In the genomic region with DNA sequence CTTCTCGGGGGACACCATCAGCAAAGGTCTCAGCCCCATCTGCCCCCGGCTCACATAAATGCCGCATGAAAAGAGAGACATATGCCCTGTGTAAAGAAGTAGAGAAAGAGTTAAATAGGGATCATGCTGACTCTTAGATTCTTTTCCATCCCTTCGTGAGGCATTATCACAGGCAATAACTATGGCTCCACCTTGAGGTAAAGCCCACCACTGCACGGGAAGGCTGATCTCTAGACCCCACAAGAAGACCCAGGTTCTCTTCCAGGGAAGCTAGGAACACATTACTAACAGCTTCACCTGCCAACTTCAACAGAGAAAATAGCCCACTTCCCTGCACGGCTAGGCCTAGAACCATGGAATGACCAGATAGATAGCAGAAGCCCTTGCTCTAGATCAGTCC, we compare ENCODE assay signal across 13 cellular contexts. TPM values are rescaled to one million over a fixed set of nuclear protein-coding genes. Genes with fewer than 3 reads are reported as not detected.
DNase-seq lines count a peak whose midpoint lies in the region; ATAC-seq and TF ChIP-seq lines count a peak whose summit lies in the region.
"Had no signal": no experiment of that assay in that cellular context is flagged by ENCODE, and none has a peak within 500 bp of the region (broad histone marks: within the 10 kb centered on the region; RNA-seq: fewer than 3 reads in every experiment).

No MANE protein-coding gene starts in this region.

- peaks cover 29% of the 10 kb centered on the region for H3K79me2 ChIP-seq in SK-N-SH (ENCODE audit: insufficient read depth)

- POLR2A ChIA-PET in A673 (lab: Charles Lee; ENCODE audit: low non-redundant PET) (no interaction called here), SK-N-SH (lab: Yijun Ruan, JAX) (no interaction called here)

- ATAC-seq in GM21723 (IDR thresholded peaks at IDR 0.05; ENCODE audit: unreplicated experiment) = no peak
- ATAC-seq: stimulated activated naive CD8-positive, alpha-beta T cell treated with anti-CD3 and anti-CD28 coated beads, Interleukin-15, amount 100 ng/mL, for 72 hours had no signal

- H3K27ac ChIP-seq in A673 (ENCODE audit: low read depth, low read length, poor library complexity, severe bottlenecking) (no peak overlapping the region), SK-N-SH (ENCODE audit: low read depth in 2 of 2, low read length in 1 of 2) (no peak overlapping the region), suprapubic skin (no peak overlapping the region)

- no peaks in the 10 kb centered on the region for H4K20me1 ChIP-seq in SK-N-SH (ENCODE audit: insufficient read depth)

- H3K36me3 Mint-ChIP-seq in glutamatergic neuron (ENCODE audit: unreplicated experiment) = peaks cover 5% of the 10 kb centered on the region

- TF ChIP-seq RAD21 in SK-N-SH (IDR thresholded peaks at IDR 0.05; ENCODE audit: low read length) = no peak

- peak overlapping the region; percentile 52 for H3K27ac Mint-ChIP-seq in glutamatergic neuron (ENCODE audit: unreplicated experiment)
- H3K27ac Mint-ChIP-seq: CD4-positive, CD25-positive, alpha-beta regulatory T cell; stimulated activated naive CD8-positive, alpha-beta T cell treated with anti-CD3 and anti-CD28 coated beads, Interleukin-15, amount 100 ng/mL, for 72 hours had no signal

- H2AFZ ChIP-seq in SK-N-SH (ENCODE audit: low read depth) = no peak overlapping the region

- intact Hi-C loops in A673 (cut with micrococcal nuclease; ENCODE audit: unreplicated experiment) = no loop called here

- H3K27me3 ChIP-seq in A673 (replicated peaks; ENCODE audit: insufficient read depth, low read depth, low read length, poor library complexity) = no peaks in the 10 kb centered on the region
- H3K27me3 ChIP-seq in SK-N-SH (ENCODE audit: insufficient read depth) = no peaks in the 10 kb centered on the region
- H3K27me3 ChIP-seq in suprapubic skin = no peaks in the 10 kb centered on the region

- H3K36me3 ChIP-seq in A673 (ENCODE audit: insufficient read depth, low read length, poor library complexity, severe bottlenecking) (peaks cover 85% of the 10 kb centered on the region), SK-N-SH (replicated peaks in 1 of 2; ENCODE audit: control insufficient read depth in 1 of 2, insufficient read depth in 2 of 2, low read length in 1 of 2) (peaks cover 67 to 82% of the 10 kb centered on the region in 2 experiments), suprapubic skin (peaks cover 99% of the 10 kb centered on the region)

- CTCF ChIA-PET in A673 (lab: Charles Lee) (no interaction called here), SK-N-SH (lab: Yijun Ruan, JAX) (interaction anchor here (0.5 to 2.8 kb wide), 5 partner anchors 12 to 112 kb away, joined by 3 to 13 read pairs (median 4); a partner anchor contains a TSS)

- H3K4me2 ChIP-seq in SK-N-SH = no peak overlapping the region

- no peaks in the 10 kb centered on the region for H3K9me3 ChIP-seq in A673 (ENCODE audit: low read depth, low read length, poor library complexity, severe bottlenecking)
- H3K9me3 ChIP-seq in SK-N-SH = no peaks in the 10 kb centered on the region
- no peaks in the 10 kb centered on the region for H3K9me3 ChIP-seq in suprapubic skin

- TF ChIP-seq CTCF in A673 (conservative IDR thresholded peaks at IDR 0.05; ENCODE audit: low read depth, low read length) = peak; percentile 43
- TF ChIP-seq CTCF in GM12872 (IDR thresholded peaks at IDR 0.05; ENCODE audit: insufficient read depth, low read depth, low read length) = peak; percentile 36; the same call in 2 of the 3 replicates
- TF ChIP-seq CTCF in SK-N-SH (IDR thresholded peaks at IDR 0.05) = peak; percentile 33
- no peak for TF ChIP-seq CTCF in glutamatergic neuron (IDR thresholded peaks at IDR 0.05; ENCODE audit: partially characterized antibody, unreplicated experiment)
- no peak for TF ChIP-seq CTCF in suprapubic skin (IDR thresholded peaks at IDR 0.05)

- TF ChIP-seq EP300 in SK-N-SH (IDR thresholded peaks at IDR 0.05; ENCODE audit: borderline replicate concordance in 1 of 2, low read depth in 1 of 2, low read length in 1 of 2) (no peak), suprapubic skin (IDR thresholded peaks at IDR 0.05) (no peak)

- H3K4me1 Mint-ChIP-seq in glutamatergic neuron (ENCODE audit: low read depth, unreplicated experiment) = no peaks in the 10 kb centered on the region

- peaks cover 8% of the 10 kb centered on the region for H3F3A ChIP-seq in SK-N-SH (replicated peaks; ENCODE audit: insufficient read depth)

- no peak overlapping the region for H3K4me3 Mint-ChIP-seq in glutamatergic neuron (ENCODE audit: unreplicated experiment)
- H3K4me3 Mint-ChIP-seq: CD4-positive, CD25-positive, alpha-beta regulatory T cell; stimulated activated naive CD8-positive, alpha-beta T cell treated with anti-CD3 and anti-CD28 coated beads, Interleukin-15, amount 100 ng/mL, for 72 hours had no signal

- H3K4me3 ChIP-seq in A673 (ENCODE audit: low read depth, low read length, poor library complexity, severe bottlenecking) = no peak overlapping the region
- no peak overlapping the region for H3K4me3 ChIP-seq in SK-N-SH (ENCODE audit: low read depth in 2 of 2, low read length in 1 of 2)
- no peak overlapping the region for H3K4me3 ChIP-seq in suprapubic skin

- no peaks in the 10 kb centered on the region for H3K4me1 ChIP-seq in A673 (ENCODE audit: insufficient read depth, low read length, poor library complexity, severe bottlenecking)
- no peaks in the 10 kb centered on the region for H3K4me1 ChIP-seq in SK-N-SH (ENCODE audit: control insufficient read depth in 1 of 2, insufficient read depth in 2 of 2, low read depth in 1 of 2, low read length in 1 of 2)
- no peaks in the 10 kb centered on the region for H3K4me1 ChIP-seq in suprapubic skin

- 85% methylated on average over 6 of the region's 6 CpGs for WGBS in SK-N-SH (ENCODE audit: low lambda C conversion rate)
- 76% methylated on average over 6 of the region's 6 CpGs for WGBS in suprapubic skin

- TF ChIP-seq POLR2A in suprapubic skin (IDR thresholded peaks at IDR 0.05) = no peak

- H3K27me3 Mint-ChIP-seq in glutamatergic neuron (ENCODE audit: unreplicated experiment) = peaks cover 8% of the 10 kb centered on the region
- H3K27me3 Mint-ChIP-seq: CD4-positive, CD25-positive, alpha-beta regulatory T cell; stimulated activated naive CD8-positive, alpha-beta T cell treated with anti-CD3 and anti-CD28 coated beads, Interleukin-15, amount 100 ng/mL, for 72 hours had no signal

- no peaks in the 10 kb centered on the region for H3K9me2 ChIP-seq in SK-N-SH

- peaks cover 4% of the 10 kb centered on the region for H3K9me3 Mint-ChIP-seq in glutamatergic neuron (ENCODE audit: unreplicated experiment)
- H3K9me3 Mint-ChIP-seq: stimulated activated naive CD8-positive, alpha-beta T cell treated with anti-CD3 and anti-CD28 coated beads, Interleukin-15, amount 100 ng/mL, for 72 hours had no signal

- BruUV-seq in A673 (replicated peaks; lab: Mats Ljungman, UMichigan) = no TSS peak

- H3K9ac ChIP-seq in SK-N-SH = no peak overlapping the region

- DNase-seq in A673 (ENCODE audit: low spot score) (peak; percentile 17), SK-N-SH (peak; percentile 39), glutamatergic neuron (peak; percentile 40), GDM1 (lab: John Stamatoyannopoulos, UW) (no peak), suprapubic skin (ENCODE audit: low spot score in 2 of 2) (no peak), NCI-H524 (lab: John Stamatoyannopoulos, UW) (no peak)
- DNase-seq: CD4-positive, CD25-positive, alpha-beta regulatory T cell; midbrain; retina; stimulated activated CD4-positive, alpha-beta T cell treated with anti-CD3 and anti-CD28 coated beads, Interleukin-4, amount 100 ng/mL, for 24 hours; stimulated activated naive CD8-positive, alpha-beta T cell treated with anti-CD3 and anti-CD28 coated beads, Interleukin-15, amount 100 ng/mL, for 72 hours had no signal

TF ChIP-seq in SK-N-SH, 30 proteins besides CTCF, POLR2A, EP300 and RAD21 (continues in another document):
- TF ChIP-seq, protein P1, sequence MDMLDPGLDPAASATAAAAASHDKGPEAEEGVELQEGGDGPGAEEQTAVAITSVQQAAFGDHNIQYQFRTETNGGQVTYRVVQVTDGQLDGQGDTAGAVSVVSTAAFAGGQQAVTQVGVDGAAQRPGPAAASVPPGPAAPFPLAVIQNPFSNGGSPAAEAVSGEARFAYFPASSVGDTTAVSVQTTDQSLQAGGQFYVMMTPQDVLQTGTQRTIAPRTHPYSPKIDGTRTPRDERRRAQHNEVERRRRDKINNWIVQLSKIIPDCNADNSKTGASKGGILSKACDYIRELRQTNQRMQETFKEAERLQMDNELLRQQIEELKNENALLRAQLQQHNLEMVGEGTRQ (IDR thresholded peaks at IDR 0.05; ENCODE audit: borderline replicate concordance, low read depth, low read length) = no peak
- TF ChIP-seq, protein P2, sequence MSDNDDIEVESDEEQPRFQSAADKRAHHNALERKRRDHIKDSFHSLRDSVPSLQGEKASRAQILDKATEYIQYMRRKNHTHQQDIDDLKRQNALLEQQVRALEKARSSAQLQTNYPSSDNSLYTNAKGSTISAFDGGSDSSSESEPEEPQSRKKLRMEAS (IDR thresholded peaks at IDR 0.05; ENCODE audit: low read depth) = no peak

RNA-seq across cellular contexts. Expression of a gene that starts 14.1 kb away (rescaled TPM):
- total RNA-seq in A673 (2021) (131 and 177 TPM in 2 replicates), glutamatergic neuron (ENCODE audit: unreplicated experiment) (53.5 TPM), suprapubic skin (10 to 100 TPM; 34.6 to 62.2 (median 42.3) TPM)
- polyA plus RNA-seq in SK-N-SH (2012; rRNA removed) = 64.5 and 76.2 TPM in 2 replicates
- 45.2 and 46.3 TPM in 2 replicates for polyA plus RNA-seq in SK-N-SH (2012; cell fraction: cytosol; rRNA removed)
- 283 and 315 TPM in 2 replicates for polyA plus RNA-seq in SK-N-SH (2012; cell fraction: nucleus; rRNA removed)

RNA-seq across cellular contexts. Expression of a gene that starts 25.0 kb away (rescaled TPM):
- total RNA-seq in A673 (2021) (281 and 296 TPM in 2 replicates), glutamatergic neuron (ENCODE audit: unreplicated experiment) (957 TPM), suprapubic skin (100 to 1,000 TPM; 191 to 258 (median 206) TPM)
- 85.5 and 90.5 TPM in 2 replicates for polyA plus RNA-seq in SK-N-SH (2012; rRNA removed)
- 63.2 and 74.4 TPM in 2 replicates for polyA plus RNA-seq in SK-N-SH (2012; cell fraction: cytosol; rRNA removed)
- polyA plus RNA-seq in SK-N-SH (2012; cell fraction: nucleus; rRNA removed) = 200 and 254 TPM in 2 replicates

RNA-seq across cellular contexts. Expression of a gene that starts 26.4 kb away (rescaled TPM):
- total RNA-seq in A673 (2021) = 16.0 and 16.9 TPM in 2 replicates
- 50.1 and 50.6 TPM in 2 replicates for polyA plus RNA-seq in SK-N-SH (2012; rRNA removed)
- 16.0 and 21.0 TPM in 2 replicates for polyA plus RNA-seq in SK-N-SH (2012; cell fraction: cytosol; rRNA removed)
- polyA plus RNA-seq in SK-N-SH (2012; cell fraction: nucleus; rRNA removed) = 274 and 306 TPM in 2 replicates
- 50.3 TPM for total RNA-seq in glutamatergic neuron (ENCODE audit: unreplicated experiment)
- 1 to 10 TPM; 1.9 to 5.8 (median 4.3) TPM for total RNA-seq in suprapubic skin

RNA-seq across cellular contexts. Expression of a gene that starts 47.9 kb away (rescaled TPM):
- total RNA-seq in A673 (2021) = 5,579 and 5,657 TPM in 2 replicates
- 7,875 and 8,077 TPM in 2 replicates for polyA plus RNA-seq in SK-N-SH (2012; rRNA removed)
- polyA plus RNA-seq in SK-N-SH (2012; cell fraction: cytosol; rRNA removed) = 5,050 and 6,344 TPM in 2 replicates
- polyA plus RNA-seq in SK-N-SH (2012; cell fraction: nucleus; rRNA removed) = 5,294 and 6,955 TPM in 2 replicates
- 2,124 TPM for total RNA-seq in glutamatergic neuron (ENCODE audit: unreplicated experiment)
- total RNA-seq in suprapubic skin = 1,000 to 10,000 TPM; 1,442 to 2,828 (median 1,967) TPM

RNA-seq across cellular contexts. Expression of a gene that starts 53.6 kb away (rescaled TPM):
- total RNA-seq in A673 (2021) (0.15 and 0.17 TPM in 2 replicates), glutamatergic neuron (ENCODE audit: unreplicated experiment) (not detected), suprapubic skin (10 to 100 TPM in 1 of 4 donors, 1 to 10 TPM in 3; 5.8 to 15.0 (median 8.8) TPM)
- polyA plus RNA-seq in SK-N-SH (2012; rRNA removed) = 0.03 and 0.05 TPM in 2 replicates
- 0.03 and 0.05 TPM in 2 replicates for polyA plus RNA-seq in SK-N-SH (2012; cell fraction: cytosol; rRNA removed)
- 0.15 TPM in 2 replicates for polyA plus RNA-seq in SK-N-SH (2012; cell fraction: nucleus; rRNA removed)

Comparison
In these comparisons a context has a peak if more than half of its experiments do, and no peak if none do; other contexts are left out.
1. DNase-seq: peak in A673 (single experiment), SK-N-SH (single experiment) and glutamatergic neuron (single experiment); none in GDM1 (single experiment), suprapubic skin (0 of 2) and NCI-H524 (0 of 2).
2. CTCF ChIP-seq: peak in A673 (single experiment), GM12872 (single experiment) and SK-N-SH (single experiment); none in glutamatergic neuron (single experiment) and suprapubic skin (0 of 2).